In the genomic region with DNA sequence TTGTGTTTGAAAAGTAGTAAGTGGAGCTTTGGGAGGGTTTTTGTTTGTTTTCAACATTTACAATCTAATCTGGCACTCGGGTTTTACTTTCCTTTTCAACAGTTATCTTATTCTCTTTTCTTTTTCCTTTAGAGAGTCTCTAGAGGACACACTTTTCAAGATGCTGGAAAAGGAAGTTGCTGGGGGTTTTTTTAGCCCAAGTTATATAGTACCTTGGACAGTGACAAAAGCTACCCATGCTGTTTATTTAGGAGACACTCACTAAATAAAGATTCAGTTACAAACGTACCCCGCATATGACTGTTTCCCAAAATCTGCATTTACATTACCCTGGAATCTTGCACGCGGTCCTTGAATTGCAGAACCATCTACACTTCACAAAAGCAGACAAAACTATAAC, we compare ENCODE assay signal across 15 cellular contexts.
DNase-seq lines count a peak whose midpoint lies in the region; ATAC-seq lines count a peak whose summit lies in the region.
"Had no signal": no experiment of that assay in that cellular context is flagged by ENCODE, and none has a peak within 500 bp of the region (broad histone marks: within the 10 kb centered on the region; RNA-seq: fewer than 3 reads in every experiment).

No MANE protein-coding gene starts in this region.

- intact Hi-C loops in left colon (cut with DNase I, micrococcal nuclease), result no loop called here

- DNase-seq in ELR (ENCODE audit: low read depth) (peak; percentile 2), Kasumi-1 (lab: John Stamatoyannopoulos, UW) (peak; percentile 9 to 48), astrocyte of the hippocampus (ENCODE audit: low read depth, low spot score) (peak; percentile 11), left colon (no peak), SHP77 (lab: John Stamatoyannopoulos, UW) (no peak)
- DNase-seq: activated CD8-positive, alpha-beta T cell treated with anti-CD3 and anti-CD28 coated beads for 36 hours; AML-193; HFFc6; naive thymus-derived CD8-positive, alpha-beta T cell; NCI-H1436; NCI-H446; tibial artery had no signal

- ATAC-seq in left colon, result peak; percentile 71
- no peak for ATAC-seq in GM19455 (IDR thresholded peaks at IDR 0.05; ENCODE audit: unreplicated experiment)
- ATAC-seq in GM18870 (IDR thresholded peaks at IDR 0.05; ENCODE audit: unreplicated experiment), result no peak
- ATAC-seq in GM18502 (IDR thresholded peaks at IDR 0.05; ENCODE audit: poor library complexity, unreplicated experiment), result no peak
- ATAC-seq: activated CD8-positive, alpha-beta T cell treated with anti-CD3 and anti-CD28 coated beads for 36 hours; naive thymus-derived CD8-positive, alpha-beta T cell had no signal

Comparison
In these comparisons a context has a peak if more than half of its experiments do, and no peak if none do; other contexts are left out.
1. DNase-seq: peak in ELR (single experiment), Kasumi-1 (2 of 2) and astrocyte of the hippocampus (single experiment); none in left colon (0 of 2) and SHP77 (0 of 2).